Comparison of ENCODE assay signal across 8 cellular contexts in genomic region chr11:46845740-46846509, GRCh38. TPM values are rescaled to one million over a fixed set of nuclear protein-coding genes. Genes with fewer than 3 reads are reported as not detected.
A peak's percentile ranks its signal among the peaks of the same experiment; 100 is the strongest.
DNase-seq lines count a peak whose midpoint lies in the region; ATAC-seq and TF ChIP-seq lines count a peak whose summit lies in the region.

Gene CKAP5 (minus strand): TSS chr11:46846280. CDS start chr11:46821231, 25,049 bp downstream.

- H3K4me3 ChIP-seq in epithelial cell of proximal tubule (ENCODE audit: low read depth, low read length) (peak within 1 kb of the TSS; percentile 78), mucosa of descending colon (peak within 1 kb of the TSS; percentile 90)

- H3K36me3 ChIP-seq in mucosa of descending colon (ENCODE audit: low read depth) = no peaks in the 10 kb centered on the region

- DNase-seq in DMS114 treated with DMSO at 0.1 percent for 48 hours (lab: John Stamatoyannopoulos, UW; ENCODE audit: unreplicated experiment) (peak; percentile 81), HuH-7.5 (ENCODE audit: low spot score) (peak; percentile 92), OCI-M1 (lab: John Stamatoyannopoulos, UW) (peak; percentile 93), activated T-cell treated with anti-CD3 and anti-CD28 coated beads for 48 hours (ENCODE audit: low read depth) (peak; percentile 83), epithelial cell of proximal tubule (ENCODE audit: low read depth) (peak; percentile 39), mucosa of descending colon (peak; percentile 91 to 94 (median 92))
- DNase-seq in stimulated activated CD8-positive, alpha-beta memory T cell treated with anti-CD3 and anti-CD28 coated beads, Interleukin-4, amount 100 ng/mL, for 1 hour (ENCODE audit: low read depth in 2 of 2, low spot score in 1 of 2) = peak; percentile 58 to 73

- peaks cover 2% of the 10 kb centered on the region for H3K9me3 ChIP-seq in mucosa of descending colon

- intact Hi-C loops in mucosa of descending colon (cut with DNase I, micrococcal nuclease) = no loop called here

- H3K4me1 ChIP-seq in mucosa of descending colon (ENCODE audit: low read depth) = peaks cover 6% of the 10 kb centered on the region

- no peak for TF ChIP-seq CTCF in epithelial cell of proximal tubule (conservative IDR thresholded peaks at IDR 0.05; ENCODE audit: low read depth, low read length)
- no peak for TF ChIP-seq CTCF in mucosa of descending colon (IDR thresholded peaks at IDR 0.05)

- ATAC-seq in GM21526 (IDR thresholded peaks at IDR 0.05; ENCODE audit: low FRiP score, unreplicated experiment) (peak; percentile 93), mucosa of descending colon (peak; percentile 97)

RNA-seq across cellular contexts. Expression of gene CKAP5, which starts in this region (rescaled TPM):
- total RNA-seq in epithelial cell of proximal tubule (76.4 and 101 TPM in 2 replicates), mucosa of descending colon (10 to 100 TPM; 50.3 to 74.5 (median 67.8) TPM)

Comparison
In these comparisons a context has a peak if more than half of its experiments do, and no peak if none do; other contexts are left out.
1. Peak in every context shown above with its lines: DNase-seq, ATAC-seq and H3K4me3 ChIP-seq.
2. DNase-seq: peak in every context shown above with its lines; median percentile 93 in OCI-M1; 92 in HuH-7.5; 92 in mucosa of descending colon; 83 in activated T-cell treated with anti-CD3 and anti-CD28 coated beads for 48 hours; 81 in DMS114 treated with DMSO at 0.1 percent for 48 hours; 66 in stimulated activated CD8-positive, alpha-beta memory T cell treated with anti-CD3 and anti-CD28 coated beads, Interleukin-4, amount 100 ng/mL, for 1 hour; 39 in epithelial cell of proximal tubule.